Comparison of ENCODE assay signal across 8 cellular contexts in genomic region chr7:112414855-112415490, GRCh38. TPM values are rescaled to one million over a fixed set of nuclear protein-coding genes. Genes with fewer than 3 reads are reported as not detected.
DNase-seq lines count a peak whose midpoint lies in the region; ATAC-seq and TF ChIP-seq lines count a peak whose summit lies in the region.

No MANE protein-coding gene starts in this region.

- TF ChIP-seq CTCF in Calu3 (IDR thresholded peaks at IDR 0.05; ENCODE audit: unreplicated experiment), result peak; percentile 43
- TF ChIP-seq CTCF in chondrocyte (IDR thresholded peaks at IDR 0.05), result peak; percentile 87
- no peak for TF ChIP-seq CTCF in mucosa of descending colon (IDR thresholded peaks at IDR 0.05)

- no peaks in the 10 kb centered on the region for H3K27me3 Mint-ChIP-seq in Calu3 (ENCODE audit: unreplicated experiment)
- no peaks in the 10 kb centered on the region for H3K27me3 Mint-ChIP-seq in chondrocyte (ENCODE audit: low read depth)

- H3K36me3 Mint-ChIP-seq in Calu3 (ENCODE audit: insufficient read depth, unreplicated experiment), result no peaks in the 10 kb centered on the region
- peaks cover 2% of the 10 kb centered on the region for H3K36me3 Mint-ChIP-seq in chondrocyte (ENCODE audit: low read depth)

- intact Hi-C loops in Calu3 (cut with micrococcal nuclease; ENCODE audit: unreplicated experiment), result loop anchor here (2.0 to 10.0 kb wide), 6 partner anchors 82 to 674 kb away; partner anchors contain the start of genes DOCK4 and ZNF277
- intact Hi-C loops in mucosa of descending colon (cut with DNase I, micrococcal nuclease), result no loop called here

- no TSS peak for BruUV-seq in Calu3 (replicated peaks; lab: Mats Ljungman, UMichigan)

- no peaks in the 10 kb centered on the region for H3K9me3 ChIP-seq in mucosa of descending colon

- H3K4me1 ChIP-seq in mucosa of descending colon (ENCODE audit: low read depth), result no peaks in the 10 kb centered on the region

- CTCF ChIA-PET in Calu3 (lab: Charles Lee), result interaction anchor here (0.6 kb wide), 1 partner anchor 70 kb away, joined by 3 read pairs; no protein-coding TSS in a partner anchor

- no peaks in the 10 kb centered on the region for H3K36me3 ChIP-seq in mucosa of descending colon (ENCODE audit: low read depth)

- H3K4me1 Mint-ChIP-seq in Calu3 (ENCODE audit: low read depth, unreplicated experiment) (no peaks in the 10 kb centered on the region), chondrocyte (ENCODE audit: low read depth) (peaks cover 22% of the 10 kb centered on the region)

- peak; percentile 78 for ATAC-seq in mucosa of descending colon
- ATAC-seq in GM21737 (IDR thresholded peaks at IDR 0.05; ENCODE audit: unreplicated experiment), result no peak
- ATAC-seq in HG02852 (IDR thresholded peaks at IDR 0.05; ENCODE audit: unreplicated experiment), result no peak
- ATAC-seq in HG02840 (IDR thresholded peaks at IDR 0.05; ENCODE audit: low FRiP score, unreplicated experiment), result no peak

- H3K4me3 ChIP-seq in mucosa of descending colon, result no peak overlapping the region

- H3K27ac Mint-ChIP-seq in Calu3 (ENCODE audit: unreplicated experiment) (no peak overlapping the region), chondrocyte (ENCODE audit: unreplicated experiment) (no peak overlapping the region)

- DNase-seq in Calu3 (no peak), HCEC 1CT (peak; percentile 47), NCI-H524 (lab: John Stamatoyannopoulos, UW) (peak; percentile 30 to 65), chondrocyte (ENCODE audit: low spot score) (no peak), mucosa of descending colon (peak in 1 of 3 donors; percentile 29)

- H3K4me3 Mint-ChIP-seq in Calu3 (ENCODE audit: low read depth, unreplicated experiment) (no peak overlapping the region), chondrocyte (ENCODE audit: unreplicated experiment) (no peak overlapping the region)

- H3K9me3 Mint-ChIP-seq in Calu3 (ENCODE audit: low read depth, unreplicated experiment) (no peaks in the 10 kb centered on the region), chondrocyte (ENCODE audit: low read depth) (peaks cover 10% of the 10 kb centered on the region)

RNA-seq across cellular contexts. Expression of gene IFRD1, which starts 35.3 kb away (rescaled TPM):
- total RNA-seq in Calu3 (2022), result 38.8 and 44.6 TPM in 2 replicates
- total RNA-seq in chondrocyte, result 69.2 to 108 TPM (median 106 TPM) in 3 replicates
- total RNA-seq in mucosa of descending colon, result 10 to 100 TPM; 31.2 to 68.0 (median 47.1) TPM

Comparison
In these comparisons a context has a peak if more than half of its experiments do, and no peak if none do; other contexts are left out.
1. DNase-seq: peak in HCEC 1CT (single experiment) and NCI-H524 (2 of 2); none in Calu3 (single experiment) and chondrocyte (single experiment).